In the genomic region with DNA sequence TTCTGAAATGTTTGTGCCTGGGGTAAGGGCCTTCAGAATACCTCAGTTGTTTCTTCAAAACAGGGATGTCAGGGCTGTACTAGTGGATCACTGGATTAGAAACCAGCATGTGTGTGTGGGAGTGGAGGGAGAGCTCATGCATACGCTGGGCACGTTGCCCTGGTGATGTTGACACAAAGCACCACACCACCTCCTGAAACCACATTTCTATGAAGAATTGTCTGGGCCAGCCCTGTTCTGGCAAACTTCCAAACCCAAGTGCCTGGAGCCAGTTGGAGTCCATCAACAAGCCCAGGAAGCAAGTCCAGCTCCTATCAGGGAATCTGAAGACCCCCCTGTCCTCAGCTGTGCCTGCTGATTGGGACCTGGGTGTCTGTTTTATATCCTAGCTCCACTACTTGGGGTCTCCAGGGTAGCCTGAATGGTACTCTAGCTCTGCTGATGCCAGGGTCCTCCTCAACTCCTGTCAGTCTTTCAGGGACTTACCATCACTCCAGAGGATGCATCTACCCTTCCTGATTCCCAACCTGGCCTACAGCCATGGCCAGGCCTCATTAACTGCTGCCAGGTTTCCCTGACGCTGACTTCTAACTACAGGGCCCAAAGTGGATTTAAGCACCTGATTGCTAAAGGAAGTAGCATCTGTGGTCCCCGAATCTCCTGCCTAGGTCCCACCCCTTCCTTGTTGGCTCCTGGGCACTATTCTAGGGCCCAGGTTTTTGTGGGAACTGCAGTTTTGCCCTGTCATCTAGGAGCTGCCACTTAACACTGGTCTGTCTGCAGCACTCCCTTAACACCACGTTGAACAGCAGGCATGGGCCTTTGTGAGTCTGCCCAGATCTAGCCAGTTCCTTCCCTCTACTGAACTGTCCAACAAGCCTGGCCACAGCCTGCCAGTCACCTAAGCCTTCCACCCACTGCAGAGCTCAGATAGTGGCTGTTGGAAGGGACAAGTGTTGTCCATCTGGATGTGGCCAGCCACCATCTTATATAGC, we compare ENCODE assay signal across 9 cellular contexts. TPM values are rescaled to one million over a fixed set of nuclear protein-coding genes. Genes with fewer than 3 reads are reported as not detected.
DNase-seq lines count a peak whose midpoint lies in the region; ATAC-seq, FAIRE-seq and TF ChIP-seq lines count a peak whose summit lies in the region.
"Had no signal": no experiment of that assay in that cellular context is flagged by ENCODE, and none has a peak within 500 bp of the region (broad histone marks: within the 10 kb centered on the region; RNA-seq: fewer than 3 reads in every experiment).

No MANE protein-coding gene starts in this region.

- no peaks in the 10 kb centered on the region for H4K20me1 ChIP-seq in KMS-11 (ENCODE audit: insufficient read depth)
- no peaks in the 10 kb centered on the region for H4K20me1 ChIP-seq in endothelial cell of umbilical vein (replicated peaks; ENCODE audit: control insufficient read depth, extremely low read depth, insufficient read depth, low read length)
- H4K20me1 ChIP-seq in OCI-LY7 (ENCODE audit: insufficient read depth, low read length) = no peaks in the 10 kb centered on the region

- H3K27ac ChIP-seq in KMS-11 (no peak overlapping the region), endothelial cell of umbilical vein (ENCODE audit: insufficient read depth, low read depth, low read length) (no peak overlapping the region), OCI-LY7 (ENCODE audit: low read depth, low read length, poor library complexity, severe bottlenecking) (no peak overlapping the region)

- H3K4me2 ChIP-seq in KMS-11 = peak overlapping the region; percentile 34
- no peak overlapping the region for H3K4me2 ChIP-seq in endothelial cell of umbilical vein (ENCODE audit: insufficient read depth, low read length)
- no peak overlapping the region for H3K4me2 ChIP-seq in OCI-LY7 (ENCODE audit: low read length)

- POLR2A ChIA-PET in endothelial cell of umbilical vein (lab: Charles Lee) = no interaction called here
- POLR2A ChIA-PET in OCI-LY7 (lab: Charles Lee) = no interaction called here

- BruUV-seq in endothelial cell of umbilical vein (replicated peaks; lab: Mats Ljungman, UMichigan) (no TSS peak), OCI-LY7 (replicated peaks; lab: Mats Ljungman, UMichigan) (no TSS peak)

- CTCF ChIA-PET in endothelial cell of umbilical vein (lab: Charles Lee) (interaction anchor here (1.0 to 2.8 kb wide), 3 partner anchors 9 to 66 kb away, joined by 3 to 6 read pairs (median 4); no protein-coding TSS in a partner anchor), OCI-LY7 (lab: Charles Lee; ENCODE audit: unreplicated experiment) (no interaction called here)

- H3K4me3 ChIP-seq in KMS-11 (IDR thresholded peaks at IDR 0.05; ENCODE audit: insufficient read depth, low read depth, low read length) (no peak overlapping the region), endothelial cell of umbilical vein (replicated peaks in 1 of 3; ENCODE audit: insufficient read depth in 1 of 3, low read depth in 1 of 3, low read length in 3 of 3) (no peak overlapping the region), mucosa of descending colon (no peak overlapping the region), OCI-LY7 (ENCODE audit: low read depth, low read length, poor library complexity, severe bottlenecking) (no peak overlapping the region)

- TF ChIP-seq CTCF in KMS-11 (conservative IDR thresholded peaks at IDR 0.05; ENCODE audit: low read depth, low read length) (no peak), endothelial cell of umbilical vein (IDR thresholded peaks at IDR 0.05; ENCODE audit: extremely low read depth in 1 of 2, insufficient read depth in 1 of 2, low read depth in 1 of 2, low read length in 2 of 2) (no peak), mucosa of descending colon (IDR thresholded peaks at IDR 0.05) (no peak), OCI-LY7 (conservative IDR thresholded peaks at IDR 0.05; ENCODE audit: low read length) (no peak)

- dilution Hi-C loops in endothelial cell of umbilical vein (cut with MboI; ENCODE audit: extremely low pct_ligation_motif_present, low sequenced_read_pairs) = no loop called here

- peak; percentile 64 for FAIRE-seq in endothelial cell of umbilical vein (lab: Jason Lieb, UNC)
- FAIRE-seq: A204.1 had no signal

- no peak for TF ChIP-seq POLR2A in endothelial cell of umbilical vein (IDR thresholded peaks at IDR 0.05; ENCODE audit: low read depth, low read length)

- H3K79me2 ChIP-seq in KMS-11 (ENCODE audit: insufficient read depth, low read depth) (no peaks in the 10 kb centered on the region), endothelial cell of umbilical vein (ENCODE audit: control insufficient read depth, insufficient read depth, low read length) (no peaks in the 10 kb centered on the region), OCI-LY7 (ENCODE audit: insufficient read depth, low read depth, low read length) (no peaks in the 10 kb centered on the region)

- no peaks in the 10 kb centered on the region for H3K27me3 ChIP-seq in KMS-11 (ENCODE audit: insufficient read depth, low read depth)
- peaks cover 0 to 6% of the 10 kb centered on the region in 2 experiments for H3K27me3 ChIP-seq in endothelial cell of umbilical vein (ENCODE audit: control insufficient read depth in 2 of 2, insufficient read depth in 2 of 2, low read length in 2 of 2)

- no peaks in the 10 kb centered on the region for H3K9me1 ChIP-seq in endothelial cell of umbilical vein (replicated peaks; ENCODE audit: control insufficient read depth, extremely low read depth, insufficient read depth, low read length)

- H3K9ac ChIP-seq in KMS-11 (no peak overlapping the region), endothelial cell of umbilical vein (replicated peaks; ENCODE audit: extremely low read depth, insufficient read depth, low read length) (no peak overlapping the region)

- ATAC-seq in mucosa of descending colon = peak; percentile 90

- H3K9me2 ChIP-seq in OCI-LY7 (ENCODE audit: insufficient read depth, low read length) = no peaks in the 10 kb centered on the region

- intact Hi-C loops in endothelial cell of umbilical vein (cut with micrococcal nuclease) = no loop called here
- intact Hi-C loops in mucosa of descending colon (cut with DNase I, micrococcal nuclease) = no loop called here
- intact Hi-C loops in OCI-LY7 (cut with micrococcal nuclease; ENCODE audit: unreplicated experiment) = no loop called here

- peaks cover 16% of the 10 kb centered on the region for H3K4me1 ChIP-seq in KMS-11 (ENCODE audit: low read depth, poor library complexity, severe bottlenecking)
- peaks cover 2% of the 10 kb centered on the region for H3K4me1 ChIP-seq in endothelial cell of umbilical vein (ENCODE audit: control insufficient read depth, extremely low read depth, insufficient read depth, low read length)
- H3K4me1 ChIP-seq in mucosa of descending colon (ENCODE audit: low read depth) = no peaks in the 10 kb centered on the region
- no peaks in the 10 kb centered on the region for H3K4me1 ChIP-seq in OCI-LY7 (ENCODE audit: insufficient read depth, low read length, poor library complexity, severe bottlenecking)

- H3K36me3 ChIP-seq in KMS-11 (ENCODE audit: insufficient read depth) = no peaks in the 10 kb centered on the region
- no peaks in the 10 kb centered on the region for H3K36me3 ChIP-seq in endothelial cell of umbilical vein (ENCODE audit: control insufficient read depth in 2 of 2, extremely low read depth in 1 of 2, insufficient read depth in 2 of 2, low read length in 2 of 2)
- H3K36me3 ChIP-seq in mucosa of descending colon (ENCODE audit: low read depth) = no peaks in the 10 kb centered on the region
- H3K36me3 ChIP-seq in OCI-LY7 (ENCODE audit: insufficient read depth, low read length) = no peaks in the 10 kb centered on the region

- H3K9me3 ChIP-seq in endothelial cell of umbilical vein (replicated peaks; ENCODE audit: control insufficient read depth, insufficient read depth, low read length) = no peaks in the 10 kb centered on the region
- no peaks in the 10 kb centered on the region for H3K9me3 ChIP-seq in mucosa of descending colon
- H3K9me3 ChIP-seq in OCI-LY7 (ENCODE audit: low read length) = no peaks in the 10 kb centered on the region

- DNase-seq in NCI-H2227 (lab: John Stamatoyannopoulos, UW; ENCODE audit: unreplicated experiment) = peak; percentile 54
- DNase-seq in NCI-H2227 treated with DMSO at 0.1 percent for 48 hours (lab: John Stamatoyannopoulos, UW) = no peak
- DNase-seq in RPMI7951 (ENCODE audit: low read depth) = peak; percentile 100
- peak; percentile 80 for DNase-seq in endothelial cell of umbilical vein (ENCODE audit: low read depth, low spot score)
- peak; percentile 80 to 87 (median 82) for DNase-seq in mucosa of descending colon
- DNase-seq in GF-D8 (lab: John Stamatoyannopoulos, UW) = no peak
- no peak for DNase-seq in OCI-LY7 (ENCODE audit: low spot score)

- H2AFZ ChIP-seq in KMS-11 (ENCODE audit: low read depth) = no peak overlapping the region
- H2AFZ ChIP-seq in endothelial cell of umbilical vein (ENCODE audit: low read depth, low read length) = no peak overlapping the region
- H2AFZ ChIP-seq in OCI-LY7 (ENCODE audit: low read length) = no peak overlapping the region

TF ChIP-seq in endothelial cell of umbilical vein, 7 proteins besides CTCF, POLR2A, EP300 and RAD21:
- TF ChIP-seq GATA2 (IDR thresholded peaks at IDR 0.05; ENCODE audit: insufficient read depth, insufficient read length, low read depth, low read length) (no peak), MYC (IDR thresholded peaks at IDR 0.05; ENCODE audit: low read depth, low read length) (peak; percentile 18)

RNA-seq across cellular contexts. Expression of a gene that starts 45.5 kb away (rescaled TPM):
- 0.72 and 1.3 TPM in 2 replicates for total RNA-seq in RPMI7951 (2014; rRNA removed; shearing (Covaris generic))
- total RNA-seq in endothelial cell of umbilical vein (not detected in 2 replicates), mucosa of descending colon (1 to 10 TPM; 2.5 to 3.5 (median 2.5) TPM), OCI-LY7 (2022) (not detected in 2 replicates)
- not detected in 2 replicates for polyA plus RNA-seq in endothelial cell of umbilical vein
- not detected in 2 replicates for polyA plus RNA-seq in endothelial cell of umbilical vein (2011; cell fraction: cytosol; rRNA removed)
- polyA plus RNA-seq in endothelial cell of umbilical vein (2011; cell fraction: nucleus; rRNA removed) = not detected in 2 replicates
- polyA plus RNA-seq in endothelial cell of umbilical vein (2012) = not detected in 2 replicates
- polyA minus RNA-seq in endothelial cell of umbilical vein = not detected in 2 replicates
- not detected for polyA minus RNA-seq in endothelial cell of umbilical vein (2011; cell fraction: cytosol; rRNA and poly(A)+ RNA removed)
- not detected in 2 replicates for polyA minus RNA-seq in endothelial cell of umbilical vein (2011; cell fraction: nucleus; rRNA and poly(A)+ RNA removed)
- not detected in 2 replicates for total RNA-seq in OCI-LY7 (2014; rRNA removed; shearing (Covaris generic))

Comparison
In these comparisons a context has a peak if more than half of its experiments do, and no peak if none do; other contexts are left out.
1. DNase-seq: peak in NCI-H2227 (single experiment), RPMI7951 (single experiment), endothelial cell of umbilical vein (single experiment) and mucosa of descending colon (3 of 3); none in NCI-H2227 treated with DMSO at 0.1 percent for 48 hours (single experiment), GF-D8 (single experiment) and OCI-LY7 (single experiment).